8 cellular contexts compared by ENCODE assay signal in genomic region chr7:128427289-128427891, GRCh38. TPM values are rescaled to one million over a fixed set of nuclear protein-coding genes. Genes with fewer than 3 reads are reported as not detected.
DNase-seq lines count a peak whose midpoint lies in the region; ATAC-seq, FAIRE-seq and TF ChIP-seq lines count a peak whose summit lies in the region.

No MANE protein-coding gene starts in this region.

- no peaks in the 10 kb centered on the region for H3K9me3 ChIP-seq in pancreas

- H3K27ac Mint-ChIP-seq in T-cell, result no peak overlapping the region

- peak; percentile 53 to 67 (median 60) for ATAC-seq in T-cell (replicated peaks in 1 of 4)
- ATAC-seq in pancreas, result peak; percentile 77 to 90 (median 88)
- ATAC-seq in HG02571 (IDR thresholded peaks at IDR 0.05; ENCODE audit: unreplicated experiment), result no peak

- no peaks in the 10 kb centered on the region for H3K36me3 ChIP-seq in GM06990 (ENCODE audit: control insufficient read depth, insufficient read depth, low read length)
- H3K36me3 ChIP-seq in pancreas, result no peaks in the 10 kb centered on the region

- intact Hi-C loops in pancreas (cut with DNase I), result loop anchor here in 1 of 3 donors (2.0 kb wide), 1 partner anchor 33 kb away; no protein-coding TSS in a partner anchor

- FAIRE-seq in pancreas (lab: Jason Lieb, UNC), result no peak

- no peak overlapping the region for H3K4me3 Mint-ChIP-seq in T-cell

- TF ChIP-seq CTCF in GM06990 (IDR thresholded peaks at IDR 0.05; ENCODE audit: insufficient read depth, low read length, poor library complexity, severe bottlenecking), result peak; percentile 48
- peak; percentile 46 for TF ChIP-seq CTCF in foreskin fibroblast (IDR thresholded peaks at IDR 0.05; ENCODE audit: low read depth, low read length)
- peak; percentile 46 to 75 (median 70) for TF ChIP-seq CTCF in pancreas (IDR thresholded peaks at IDR 0.05)

- 8% methylated on average over 7 of the region's 7 CpGs for WGBS in pancreas, 2 donors

- H3K4me1 Mint-ChIP-seq in T-cell, result peaks cover 0 to 5% (median 0%) of the 10 kb centered on the region in 3 donors

- DNase-seq in Ammon's horn (ENCODE audit: low spot score) (peak; percentile 77), GM06990 (ENCODE audit: extremely low read depth, insufficient read length) (no peak), NCI-H1105 treated with DMSO at 0.1 percent for 48 hours (lab: John Stamatoyannopoulos, UW) (peak; percentile 63), T-cell (peak in 5 of 34 experiments; percentile 14 to 26 (median 18)), foreskin fibroblast (peak; percentile 18 to 70), pancreas (peak in 1 of 6 donors; percentile 43)
- DNase-seq in activated CD4-positive, CD25-positive, alpha-beta regulatory T cell treated with anti-CD3 and anti-CD28 coated beads, Interleukin-2, amount 50 U/mL, for 72 hours, result no peak

- no peak overlapping the region for H3K27ac ChIP-seq in pancreas

- no peaks in the 10 kb centered on the region for H3K4me1 ChIP-seq in pancreas

- H3K27me3 ChIP-seq in GM06990 (replicated peaks; ENCODE audit: control insufficient read depth, insufficient read depth, low read length) (no peaks in the 10 kb centered on the region; the same call in 1 of the 2 replicates), pancreas (no peaks in the 10 kb centered on the region)

- no peaks in the 10 kb centered on the region for H3K36me3 Mint-ChIP-seq in T-cell

- H3K4me3 ChIP-seq in GM06990 (replicated peaks; ENCODE audit: low read depth, low read length), result no peak overlapping the region
- H3K4me3 ChIP-seq in foreskin fibroblast (ENCODE audit: low read depth in 1 of 2, low read length in 2 of 2), result no peak overlapping the region
- H3K4me3 ChIP-seq in pancreas, result no peak overlapping the region

- H3K27me3 Mint-ChIP-seq in T-cell, result peaks cover 4 to 12% of the 10 kb centered on the region in 2 donors

- CTCF ChIA-PET in T-cell (lab: Charles Lee), result interaction anchor here (0.6 to 10.4 kb wide), 32 partner anchors 9 to 84 kb away, joined by 3 to 246 read pairs (median 4); partner anchors contain the start of genes HILPDA (in 2 of the 2) and RBM28 (in 1 of the 2)

- POLR2A ChIA-PET in T-cell (lab: Charles Lee), result interaction anchor here in 1 of 2 donors (1.0 to 1.4 kb wide), 3 partner anchors 9 to 32 kb away, joined by 4 to 6 read pairs (median 4); no protein-coding TSS in a partner anchor

- H3K9me3 Mint-ChIP-seq in T-cell, result no peaks in the 10 kb centered on the region

RNA-seq across cellular contexts. Expression of gene IMPDH1, which starts 17.6 kb away (rescaled TPM):
- total RNA-seq in T-cell (10 to 100 TPM; 39.9 to 73.3 (median 65.6) TPM), pancreas (10 to 100 TPM; 16.8 to 25.7 (median 19.8) TPM)
- polyA plus RNA-seq in pancreas, result 10 to 100 TPM; 18.3 to 26.0 TPM

RNA-seq across cellular contexts. Expression of gene HILPDA, which starts 28.3 kb away (rescaled TPM):
- 1 to 10 TPM; 2.0 to 4.8 (median 3.3) TPM for total RNA-seq in T-cell
- total RNA-seq in pancreas, result 1 to 10 TPM; 2.0 to 7.4 (median 4.2) TPM
- 1 to 10 TPM; 5.4 to 6.7 TPM for polyA plus RNA-seq in pancreas

RNA-seq across cellular contexts. Expression of gene METTL2B, which starts 49.2 kb away (rescaled TPM):
- total RNA-seq in T-cell (10 to 100 TPM; 17.7 to 29.9 (median 26.1) TPM), pancreas (10 to 100 TPM in 4 of 6 donors, 1 to 10 TPM in 2; 8.8 to 12.6 (median 10.8) TPM)
- 1 to 10 TPM; 6.2 to 6.7 TPM for polyA plus RNA-seq in pancreas

Comparison
In these comparisons a context has a peak if more than half of its experiments do, and no peak if none do; other contexts are left out.
1. DNase-seq: peak in Ammon's horn (single experiment), NCI-H1105 treated with DMSO at 0.1 percent for 48 hours (single experiment) and foreskin fibroblast (2 of 2); none in GM06990 (single experiment) and activated CD4-positive, CD25-positive, alpha-beta regulatory T cell treated with anti-CD3 and anti-CD28 coated beads, Interleukin-2, amount 50 U/mL, for 72 hours (single experiment).
2. Peak in every context shown above with its lines, with median percentiles within 50 percentile points of each other: CTCF ChIP-seq.